1 cellular context compared by ENCODE assay signal in genomic region chr11:123718075-123718868, GRCh38.
TF ChIP-seq lines count a peak whose summit lies in the region.

No MANE protein-coding gene starts in this region.

TF ChIP-seq in GM12878, 131 proteins besides CTCF, POLR2A, EP300 and RAD21:
- TF ChIP-seq STAT1 (conservative IDR thresholded peaks at IDR 0.05) (no peak), TCF7 (IDR thresholded peaks at IDR 0.05; ENCODE audit: borderline replicate concordance) (0 out of 2 replicates have a peak, but pooled peaks have one; percentile 25), JUNB (IDR thresholded peaks at IDR 0.05) (0 out of 2 replicates have a peak, but pooled peaks have one; percentile 16), SIX5 (IDR thresholded peaks at IDR 0.05; ENCODE audit: low read depth, low read length, severe bottlenecking) (no peak), PML (IDR thresholded peaks at IDR 0.05; ENCODE audit: low read length) (no peak), BCL3 (IDR thresholded peaks at IDR 0.05; ENCODE audit: borderline replicate concordance, insufficient read depth, low read depth, low read length, poor library complexity, severe bottlenecking) (no peak), STAT3 (IDR thresholded peaks at IDR 0.05; ENCODE audit: low read depth, low read length) (no peak), HDGF (IDR thresholded peaks at IDR 0.05) (no peak), ZNF24 (IDR thresholded peaks at IDR 0.05) (no peak), RUNX3 (IDR thresholded peaks at IDR 0.05; ENCODE audit: low read length) (0 out of 2 replicates have a peak, but pooled peaks have one; percentile 19), JUND (IDR thresholded peaks at IDR 0.05; ENCODE audit: low read depth, low read length) (no peak), SIN3A (IDR thresholded peaks at IDR 0.05; ENCODE audit: low read depth, low read length) (no peak), FOS (IDR thresholded peaks at IDR 0.05; ENCODE audit: borderline replicate concordance, extremely low read depth, insufficient read length) (no peak), IKZF1 (conservative IDR thresholded peaks at IDR 0.05) (no peak)
